In genomic region chr18:46034230-46034629, GRCh38 we compare ENCODE assay signal across 32 cellular contexts. TPM values are rescaled to one million over a fixed set of nuclear protein-coding genes. Genes with fewer than 3 reads are reported as not detected.
DNase-seq lines count a peak whose midpoint lies in the region; ATAC-seq and TF ChIP-seq lines count a peak whose summit lies in the region.
"Had no signal": no experiment of that assay in that cellular context is flagged by ENCODE, and none has a peak within 500 bp of the region (broad histone marks: within the 10 kb centered on the region; RNA-seq: fewer than 3 reads in every experiment).

No MANE protein-coding gene starts in this region.

- H3K4me3 ChIP-seq in fibroblast of the aortic adventitia (ENCODE audit: low read depth, low read length) (no peak overlapping the region), smooth muscle cell (no peak overlapping the region), SJCRH30 (no peak overlapping the region), vagina (no peak overlapping the region)
- H3K4me3 ChIP-seq: BLaER1 treated with 17β-estradiol and CSF1 and Interleukin-3, amounts not matched to agents 10 nM and 100 nM; esophagus squamous epithelium; gastrocnemius medialis; thoracic aorta had no signal

- H3K27ac ChIP-seq in smooth muscle cell (ENCODE audit: low read depth): no peak overlapping the region
- H3K27ac ChIP-seq in SJCRH30: no peak overlapping the region
- H3K27ac ChIP-seq in vagina: no peak overlapping the region
- H3K27ac ChIP-seq: BLaER1 treated with 17β-estradiol and CSF1 and Interleukin-3, amounts not matched to agents 10 nM and 100 nM; esophagus squamous epithelium; gastrocnemius medialis; parathyroid adenoma; thoracic aorta had no signal

- intact Hi-C loops in vagina (cut with DNase I): no loop called here

- H3K27me3 ChIP-seq in smooth muscle cell (ENCODE audit: low read depth) (peaks cover under 1% of the 10 kb centered on the region), SJCRH30 (no peaks in the 10 kb centered on the region), vagina (no peaks in the 10 kb centered on the region)
- H3K27me3 ChIP-seq: gastrocnemius medialis had no signal

- H3K27me3 Mint-ChIP-seq in activated T-helper 17 cell treated with anti-CD3 and anti-CD28 coated beads, Interleukin-2, amount 50 U/mL, for 72 hours: no peaks in the 10 kb centered on the region
- H3K27me3 Mint-ChIP-seq: activated T-cell treated with anti-CD3 and anti-CD28 coated beads, Interleukin-2, amount 50 U/mL, for 24 hours; stimulated activated naive CD8-positive, alpha-beta T cell treated with anti-CD3 and anti-CD28 coated beads, Interleukin-15, Interleukin-2, amounts not matched to agents 100 ng/mL and 50 ng/mL, for 24 hours had no signal

- H3F3A ChIP-seq in smooth muscle cell (ENCODE audit: low read depth): no peaks in the 10 kb centered on the region

- no peaks in the 10 kb centered on the region for H3K36me3 ChIP-seq in smooth muscle cell (ENCODE audit: low read depth)
- no peaks in the 10 kb centered on the region for H3K36me3 ChIP-seq in SJCRH30
- no peaks in the 10 kb centered on the region for H3K36me3 ChIP-seq in vagina
- H3K36me3 ChIP-seq: BLaER1 treated with 17β-estradiol and CSF1 and Interleukin-3, amounts not matched to agents 10 nM and 100 nM; gastrocnemius medialis; thoracic aorta had no signal

- peaks cover 4% of the 10 kb centered on the region for H3K36me3 Mint-ChIP-seq in activated T-helper 17 cell treated with anti-CD3 and anti-CD28 coated beads, Interleukin-2, amount 50 U/mL, for 72 hours (ENCODE audit: low read depth)

- ATAC-seq in activated T-helper 17 cell treated with anti-CD3 and anti-CD28 coated beads, Interleukin-2, amount 50 U/mL, for 72 hours (replicated peaks): peak; percentile 32
- no peak for ATAC-seq in HG02970 (IDR thresholded peaks at IDR 0.05; ENCODE audit: low FRiP score, unreplicated experiment)
- ATAC-seq: gastrocnemius medialis, left cardiac atrium, Panc1 had no signal

- no peak overlapping the region for H3K4me3 Mint-ChIP-seq in activated T-helper 17 cell treated with anti-CD3 and anti-CD28 coated beads, Interleukin-2, amount 50 U/mL, for 72 hours
- H3K4me3 Mint-ChIP-seq: activated naive CD8-positive, alpha-beta T cell treated with anti-CD3 and anti-CD28 coated beads, Interleukin-2, amount 10 ng/mL, durations not matched to agents 7 days and 5 days; activated T-cell treated with anti-CD3 and anti-CD28 coated beads, Interleukin-2, amount 50 U/mL, for 24 hours; nephron progenitor cell; stimulated activated naive CD8-positive, alpha-beta T cell treated with anti-CD3 and anti-CD28 coated beads, Interleukin-15, Interleukin-2, amounts not matched to agents 100 ng/mL and 50 ng/mL, for 24 hours had no signal

- no peak for TF ChIP-seq POLR2A in vagina (IDR thresholded peaks at IDR 0.05)

- H3K9ac ChIP-seq in smooth muscle cell (ENCODE audit: low read depth): no peak overlapping the region
- H3K9ac ChIP-seq: BLaER1 treated with 17β-estradiol and CSF1 and Interleukin-3, amounts not matched to agents 10 nM and 100 nM; parathyroid adenoma had no signal

- no peak overlapping the region for H2AFZ ChIP-seq in smooth muscle cell (ENCODE audit: low read depth)
- H2AFZ ChIP-seq: parathyroid adenoma had no signal

- H3K9me3 ChIP-seq in smooth muscle cell (replicated peaks; ENCODE audit: low read depth) (no peaks in the 10 kb centered on the region), SJCRH30 (replicated peaks) (no peaks in the 10 kb centered on the region), vagina (no peaks in the 10 kb centered on the region)
- H3K9me3 ChIP-seq: BLaER1 treated with 17β-estradiol and CSF1 and Interleukin-3, amounts not matched to agents 10 nM and 100 nM; esophagus squamous epithelium; gastrocnemius medialis; thoracic aorta had no signal

- no peaks in the 10 kb centered on the region for H3K9me3 Mint-ChIP-seq in activated T-helper 17 cell treated with anti-CD3 and anti-CD28 coated beads, Interleukin-2, amount 50 U/mL, for 72 hours
- H3K9me3 Mint-ChIP-seq: activated naive CD8-positive, alpha-beta T cell treated with anti-CD3 and anti-CD28 coated beads, Interleukin-2, amount 10 ng/mL, durations not matched to agents 7 days and 5 days; activated T-cell treated with anti-CD3 and anti-CD28 coated beads, Interleukin-2, amount 50 U/mL, for 24 hours; stimulated activated naive CD8-positive, alpha-beta T cell treated with anti-CD3 and anti-CD28 coated beads, Interleukin-15, Interleukin-2, amounts not matched to agents 100 ng/mL and 50 ng/mL, for 24 hours had no signal

- H3K27ac Mint-ChIP-seq in activated T-helper 17 cell treated with anti-CD3 and anti-CD28 coated beads, Interleukin-2, amount 50 U/mL, for 72 hours: no peak overlapping the region
- H3K27ac Mint-ChIP-seq: activated naive CD8-positive, alpha-beta T cell treated with anti-CD3 and anti-CD28 coated beads, Interleukin-2, amount 10 ng/mL, durations not matched to agents 7 days and 5 days; activated T-cell treated with anti-CD3 and anti-CD28 coated beads, Interleukin-2, amount 50 U/mL, for 24 hours; nephron progenitor cell; stimulated activated naive CD8-positive, alpha-beta T cell treated with anti-CD3 and anti-CD28 coated beads, Interleukin-15, Interleukin-2, amounts not matched to agents 100 ng/mL and 50 ng/mL, for 24 hours had no signal

- H4K20me1 ChIP-seq in smooth muscle cell (ENCODE audit: low read depth): no peaks in the 10 kb centered on the region
- H4K20me1 ChIP-seq: BLaER1 treated with 17β-estradiol and CSF1 and Interleukin-3, amounts not matched to agents 10 nM and 100 nM had no signal

- TF ChIP-seq CTCF in fibroblast of the aortic adventitia (IDR thresholded peaks at IDR 0.05; ENCODE audit: insufficient read depth, low read length) (no peak), smooth muscle cell (IDR thresholded peaks at IDR 0.05; ENCODE audit: borderline replicate concordance, insufficient read depth, poor library complexity, severe bottlenecking) (no peak), vagina (IDR thresholded peaks at IDR 0.05) (no peak)

- H3K4me1 Mint-ChIP-seq in activated T-helper 17 cell treated with anti-CD3 and anti-CD28 coated beads, Interleukin-2, amount 50 U/mL, for 72 hours: peaks cover under 1% of the 10 kb centered on the region
- H3K4me1 Mint-ChIP-seq: nephron progenitor cell had no signal

- H3K79me2 ChIP-seq in smooth muscle cell (ENCODE audit: low read depth): no peaks in the 10 kb centered on the region
- H3K79me2 ChIP-seq: parathyroid adenoma had no signal

- 22% methylated on average over 1 of the region's 1 CpG for WGBS in smooth muscle cell (ENCODE audit: low lambda C conversion rate)

- DNase-seq in EH (ENCODE audit: low read depth) (peak; percentile 12), fibroblast of the aortic adventitia (ENCODE audit: low read depth) (peak; percentile 75), smooth muscle cell (lab: John Stamatoyannopoulos, UW; ENCODE audit: unreplicated experiment) (no peak), SJCRH30 (no peak), vagina (ENCODE audit: extremely low spot score in 2 of 2) (no peak)
- DNase-seq: activated CD4-positive, alpha-beta T cell treated with anti-CD3 and anti-CD28 coated beads for 48 hours; activated CD8-positive, alpha-beta memory T cell treated with anti-CD3 and anti-CD28 coated beads for 24 hours; activated gamma-delta T cell treated with Interleukin-2 at 50 U/mL for 16 hours; activated naive CD8-positive, alpha-beta T cell treated with anti-CD3 and anti-CD28 coated beads, Interleukin-2, amount 10 ng/mL, durations not matched to agents 7 days and 5 days; activated T-cell treated with anti-CD3 and anti-CD28 coated beads, Interleukin-2, amount 50 U/mL, for 24 hours; cerebellar nuclear complex; DMS53; esophagus squamous epithelium; gastrocnemius medialis; HCEC 1CT; hippocampal formation; left cardiac atrium; NCI-H1436 treated with DMSO at 0.1 percent for 48 hours; NCI-H2081 treated with DMSO at 0.1 percent for 48 hours; NCI-H748 treated with DMSO at 0.1 percent for 48 hours; nephron progenitor cell; SIG-M5; small intestine; stimulated activated CD4-positive, alpha-beta T cell treated with anti-CD3 and anti-CD28 coated beads, Interleukin-1b, Interleukin-23, amount 100 ng/mL, for 48 hours; T1000 had no signal

- peak overlapping the region; percentile 1 for H3K4me2 ChIP-seq in smooth muscle cell
- H3K4me2 ChIP-seq: BLaER1 treated with 17β-estradiol and CSF1 and Interleukin-3, amounts not matched to agents 10 nM and 100 nM had no signal

- no peaks in the 10 kb centered on the region for H3K4me1 ChIP-seq in smooth muscle cell (ENCODE audit: low read depth)
- no peaks in the 10 kb centered on the region for H3K4me1 ChIP-seq in SJCRH30
- H3K4me1 ChIP-seq in vagina: no peaks in the 10 kb centered on the region
- H3K4me1 ChIP-seq: BLaER1 treated with 17β-estradiol and CSF1 and Interleukin-3, amounts not matched to agents 10 nM and 100 nM; esophagus squamous epithelium; gastrocnemius medialis; parathyroid adenoma had no signal

RNA-seq across cellular contexts. Expression of gene PSTPIP2, which starts 37.8 kb away (rescaled TPM):
- total RNA-seq in activated T-helper 17 cell treated with anti-CD3 and anti-CD28 coated beads, Interleukin-2, amount 50 U/mL, for 72 hours: 1 to 10 TPM; 4.3 to 8.1 TPM
- total RNA-seq in fibroblast of the aortic adventitia (ENCODE audit: low replicate concordance) (2.0 and 6.4 TPM in 2 replicates), smooth muscle cell (11.3 and 14.0 TPM in 2 replicates), vagina (9.1 TPM)
- polyA plus RNA-seq in smooth muscle cell: 6.5 and 9.1 TPM in 2 replicates
- total RNA-seq in SJCRH30 (2014; rRNA removed; shearing (Covaris generic)): 6.1 and 6.8 TPM in 2 replicates

Comparison
In these comparisons a context has a peak if more than half of its experiments do, and no peak if none do; other contexts are left out.
1. DNase-seq: peak in EH (single experiment) and fibroblast of the aortic adventitia (single experiment); none in smooth muscle cell (single experiment), SJCRH30 (0 of 2) and vagina (0 of 2).